9 cellular contexts compared by ENCODE assay signal in the genomic region with DNA sequence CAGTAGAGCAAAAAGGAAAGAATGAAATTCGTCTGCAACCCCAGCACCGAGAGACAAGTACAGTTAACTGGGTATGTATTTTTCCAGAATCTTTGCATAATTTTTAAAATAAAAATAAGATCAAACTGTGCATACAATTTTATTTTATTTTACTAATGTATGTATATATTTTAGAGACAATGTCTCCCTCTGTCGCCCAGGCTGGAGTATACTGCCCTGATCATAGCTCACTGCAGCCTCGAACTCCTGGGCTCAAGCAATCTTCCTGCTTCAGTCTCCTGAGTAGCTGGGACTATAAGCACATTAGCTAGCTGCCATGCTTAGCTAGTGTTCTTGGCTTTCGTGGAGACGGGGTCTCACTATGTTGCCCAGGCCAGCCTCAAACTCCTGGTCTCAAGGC.
"Had no signal": no experiment of that assay in that cellular context is flagged by ENCODE, and none has a peak within 500 bp of the region (broad histone marks: within the 10 kb centered on the region; RNA-seq: fewer than 3 reads in every experiment).

No MANE protein-coding gene starts in this region.

- ATAC-seq: activated CD4-positive, CD25-positive, alpha-beta regulatory T cell treated with anti-CD3 and anti-CD28 coated beads, Interleukin-2, amount 50 U/mL, for 24 hours; activated T-cell treated with anti-CD3 and anti-CD28 coated beads, Interleukin-2, amount 50 U/mL, for 4 hours; gastrocnemius medialis; left ventricle myocardium superior had no signal

- H3K4me3 ChIP-seq: esophagus squamous epithelium, gastrocnemius medialis had no signal

- H3K27ac ChIP-seq: esophagus squamous epithelium, gastrocnemius medialis had no signal

- H3K36me3 ChIP-seq: esophagus squamous epithelium, gastrocnemius medialis had no signal

- DNase-seq: activated CD4-positive, alpha-beta T cell treated with anti-CD3 and anti-CD28 coated beads, Interleukin-2, amount 50 U/mL, for 48 hours; activated effector memory CD4-positive, alpha-beta T cell treated with anti-CD3 and anti-CD28 coated beads, Interleukin-2, amount 50 U/mL, for 16 hours; activated T-cell treated with anti-CD3 and anti-CD28 coated beads, Interleukin-2, amount 50 U/mL, for 4 hours; esophagus squamous epithelium; gastrocnemius medialis; left ventricle myocardium superior; nephron progenitor cell; stimulated activated CD4-positive, alpha-beta T cell treated with anti-CD3 and anti-CD28 coated beads, Interleukin-4, amount 100 ng/mL, for 1 hour had no signal

- H3K27me3 ChIP-seq: gastrocnemius medialis had no signal
